Comparison of ENCODE assay signal across 14 cellular contexts in the genomic region with DNA sequence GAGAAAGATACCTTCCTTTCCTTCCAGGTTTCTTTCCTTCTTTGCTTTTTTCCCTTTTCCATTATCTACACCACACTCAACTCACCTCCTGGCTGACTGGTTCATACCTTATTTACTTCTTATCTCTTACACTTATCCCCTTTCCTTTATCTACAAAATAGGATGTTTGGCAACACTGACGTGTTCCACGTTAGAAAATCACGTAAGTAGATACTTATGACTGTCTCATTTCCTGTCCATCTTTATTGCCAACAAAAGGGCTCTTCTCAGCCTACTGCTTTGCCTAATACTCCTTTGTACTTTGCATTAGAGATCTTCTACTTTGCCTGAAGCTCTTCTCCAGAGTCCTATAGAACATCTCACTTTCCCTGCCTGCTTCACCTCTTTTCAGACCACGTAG. TPM values are rescaled to one million over a fixed set of nuclear protein-coding genes. Genes with fewer than 3 reads are reported as not detected.
DNase-seq lines count a peak whose midpoint lies in the region; ATAC-seq and TF ChIP-seq lines count a peak whose summit lies in the region.
"Had no signal": no experiment of that assay in that cellular context is flagged by ENCODE, and none has a peak within 500 bp of the region (broad histone marks: within the 10 kb centered on the region; RNA-seq: fewer than 3 reads in every experiment).

No MANE protein-coding gene starts in this region.

- H3K4me3 ChIP-seq in HEK293 (ENCODE audit: low read depth, low read length) = no peak overlapping the region
- H3K4me3 ChIP-seq: sigmoid colon, upper lobe of left lung had no signal

- no peak overlapping the region; the same call in 1 of the 2 replicates for H3K27ac ChIP-seq in HEK293 (ENCODE audit: extremely low read depth, low read depth, low read length)
- peak overlapping the region; percentile 16 for H3K27ac ChIP-seq in foreskin keratinocyte
- H3K27ac ChIP-seq: sigmoid colon, upper lobe of left lung had no signal

- no peaks in the 10 kb centered on the region for H3K9me3 ChIP-seq in HEK293 (ENCODE audit: control insufficient read depth, insufficient read depth, low read depth, low read length)
- H3K9me3 ChIP-seq: sigmoid colon, upper lobe of left lung had no signal

- POLR2A ChIA-PET in HEK293 (lab: Yijun Ruan, JAX) = interaction anchor here (2.4 kb wide), 1 partner anchor 25 kb away, joined by 10 read pairs; a partner anchor contains a TSS

- H3K27me3 ChIP-seq in foreskin keratinocyte = no peaks in the 10 kb centered on the region
- H3K27me3 ChIP-seq: sigmoid colon, upper lobe of left lung had no signal

- no peak for TF ChIP-seq CTCF in HEK293 (tag by site-specific recombination; IDR thresholded peaks at IDR 0.05)
- no peak for TF ChIP-seq CTCF in foreskin keratinocyte (conservative IDR thresholded peaks at IDR 0.05)

- DNase-seq in AG20443 (ENCODE audit: low spot score) = peak; percentile 42
- peak in 1 of 2 donors; percentile 64 for DNase-seq in foreskin keratinocyte
- no peak for DNase-seq in T-helper 9 cell
- no peak for DNase-seq in LoVo (ENCODE audit: low spot score)
- DNase-seq: activated CD4-positive, alpha-beta T cell treated with anti-CD3 and anti-CD28 coated beads for 48 hours; activated naive CD4-positive, alpha-beta T cell treated with Interleukin-2 at 50 U/mL for 16 hours; NCI-H2227 treated with DMSO at 0.1 percent for 48 hours; SHP77 treated with DMSO at 0.1 percent for 48 hours; sigmoid colon; upper lobe of left lung had no signal

- peaks cover 26% of the 10 kb centered on the region for H3K4me1 ChIP-seq in HEK293 (ENCODE audit: control insufficient read depth, insufficient read depth, low read length)
- peaks cover 10% of the 10 kb centered on the region for H3K4me1 ChIP-seq in foreskin keratinocyte

- H3K36me3 ChIP-seq in HEK293 (ENCODE audit: control insufficient read depth in 2 of 2, insufficient read depth in 1 of 2, low read length in 2 of 2) = no peaks in the 10 kb centered on the region

- CTCF ChIA-PET in HEK293 (lab: Yijun Ruan, JAX) = interaction anchor here (0.6 to 0.7 kb wide), 4 partner anchors 8 to 214 kb away, joined by 3 to 6 read pairs (median 3); no protein-coding TSS in a partner anchor

- ATAC-seq in SK-N-SH treated with all-trans-retinoic acid at 6 μM for 48 hours (peak; percentile 77), foreskin keratinocyte (peak; percentile 58), HG02763 (IDR thresholded peaks at IDR 0.05; ENCODE audit: unreplicated experiment) (no peak), HG03439 (IDR thresholded peaks at IDR 0.05; ENCODE audit: unreplicated experiment) (no peak)

TF ChIP-seq in HEK293, 187 proteins besides CTCF, POLR2A, EP300 and RAD21 (continues in another document):
- TF ChIP-seq OSR2 (tag by site-specific recombination; IDR thresholded peaks at IDR 0.05) = peak; percentile 74
- TF ChIP-seq ZNF626 (tag by site-specific recombination; IDR thresholded peaks at IDR 0.05) = no peak
- TF ChIP-seq, protein P1, sequence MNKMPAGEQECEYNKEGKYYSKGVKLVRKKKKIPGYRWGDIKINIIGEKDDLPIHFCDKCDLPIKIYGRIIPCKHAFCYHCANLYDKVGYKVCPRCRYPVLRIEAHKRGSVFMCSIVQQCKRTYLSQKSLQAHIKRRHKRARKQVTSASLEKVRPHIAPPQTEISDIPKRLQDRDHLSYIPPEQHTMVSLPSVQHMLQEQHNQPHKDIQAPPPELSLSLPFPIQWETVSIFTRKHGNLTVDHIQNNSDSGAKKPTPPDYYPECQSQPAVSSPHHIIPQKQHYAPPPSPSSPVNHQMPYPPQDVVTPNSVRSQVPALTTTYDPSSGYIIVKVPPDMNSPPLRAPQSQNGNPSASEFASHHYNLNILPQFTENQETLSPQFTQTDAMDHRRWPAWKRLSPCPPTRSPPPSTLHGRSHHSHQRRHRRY (tag by site-specific recombination; IDR thresholded peaks at IDR 0.05) = no peak
- no peak for TF ChIP-seq ZNF239 (tag by site-specific recombination; IDR thresholded peaks at IDR 0.05)
- TF ChIP-seq BCL11B (tag by site-specific recombination; IDR thresholded peaks at IDR 0.05; ENCODE audit: low read depth) = no peak
- TF ChIP-seq, protein P2, sequence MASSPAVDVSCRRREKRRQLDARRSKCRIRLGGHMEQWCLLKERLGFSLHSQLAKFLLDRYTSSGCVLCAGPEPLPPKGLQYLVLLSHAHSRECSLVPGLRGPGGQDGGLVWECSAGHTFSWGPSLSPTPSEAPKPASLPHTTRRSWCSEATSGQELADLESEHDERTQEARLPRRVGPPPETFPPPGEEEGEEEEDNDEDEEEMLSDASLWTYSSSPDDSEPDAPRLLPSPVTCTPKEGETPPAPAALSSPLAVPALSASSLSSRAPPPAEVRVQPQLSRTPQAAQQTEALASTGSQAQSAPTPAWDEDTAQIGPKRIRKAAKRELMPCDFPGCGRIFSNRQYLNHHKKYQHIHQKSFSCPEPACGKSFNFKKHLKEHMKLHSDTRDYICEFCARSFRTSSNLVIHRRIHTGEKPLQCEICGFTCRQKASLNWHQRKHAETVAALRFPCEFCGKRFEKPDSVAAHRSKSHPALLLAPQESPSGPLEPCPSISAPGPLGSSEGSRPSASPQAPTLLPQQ (tag by site-specific recombination; IDR thresholded peaks at IDR 0.05) = peak; percentile 65
- no peak for TF ChIP-seq ZNF677 (tag by site-specific recombination; IDR thresholded peaks at IDR 0.05)
- no peak for TF ChIP-seq ZNF114 (tag by site-specific recombination; IDR thresholded peaks at IDR 0.05)
- TF ChIP-seq ZNF555 (tag by site-specific recombination; conservative IDR thresholded peaks at IDR 0.05) = no peak
- no peak for TF ChIP-seq ZNF433 (tag by site-specific recombination; IDR thresholded peaks at IDR 0.05; ENCODE audit: low read depth)
- TF ChIP-seq ZNF510 (tag by site-specific recombination; IDR thresholded peaks at IDR 0.05; ENCODE audit: insufficient replicate concordance) = no peak
- TF ChIP-seq, protein P3, sequence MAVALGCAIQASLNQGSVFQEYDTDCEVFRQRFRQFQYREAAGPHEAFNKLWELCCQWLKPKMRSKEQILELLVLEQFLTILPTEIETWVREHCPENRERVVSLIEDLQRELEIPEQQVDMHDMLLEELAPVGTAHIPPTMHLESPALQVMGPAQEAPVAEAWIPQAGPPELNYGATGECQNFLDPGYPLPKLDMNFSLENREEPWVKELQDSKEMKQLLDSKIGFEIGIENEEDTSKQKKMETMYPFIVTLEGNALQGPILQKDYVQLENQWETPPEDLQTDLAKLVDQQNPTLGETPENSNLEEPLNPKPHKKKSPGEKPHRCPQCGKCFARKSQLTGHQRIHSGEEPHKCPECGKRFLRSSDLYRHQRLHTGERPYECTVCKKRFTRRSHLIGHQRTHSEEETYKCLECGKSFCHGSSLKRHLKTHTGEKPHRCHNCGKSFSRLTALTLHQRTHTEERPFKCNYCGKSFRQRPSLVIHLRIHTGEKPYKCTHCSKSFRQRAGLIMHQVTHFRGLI (tag by site-specific recombination; IDR thresholded peaks at IDR 0.05) = no peak

TF ChIP-seq in SK-N-SH treated with all-trans-retinoic acid at 6 μM for 48 hours, 23 proteins besides CTCF, POLR2A, EP300 and RAD21:
- TF ChIP-seq, protein P4, sequence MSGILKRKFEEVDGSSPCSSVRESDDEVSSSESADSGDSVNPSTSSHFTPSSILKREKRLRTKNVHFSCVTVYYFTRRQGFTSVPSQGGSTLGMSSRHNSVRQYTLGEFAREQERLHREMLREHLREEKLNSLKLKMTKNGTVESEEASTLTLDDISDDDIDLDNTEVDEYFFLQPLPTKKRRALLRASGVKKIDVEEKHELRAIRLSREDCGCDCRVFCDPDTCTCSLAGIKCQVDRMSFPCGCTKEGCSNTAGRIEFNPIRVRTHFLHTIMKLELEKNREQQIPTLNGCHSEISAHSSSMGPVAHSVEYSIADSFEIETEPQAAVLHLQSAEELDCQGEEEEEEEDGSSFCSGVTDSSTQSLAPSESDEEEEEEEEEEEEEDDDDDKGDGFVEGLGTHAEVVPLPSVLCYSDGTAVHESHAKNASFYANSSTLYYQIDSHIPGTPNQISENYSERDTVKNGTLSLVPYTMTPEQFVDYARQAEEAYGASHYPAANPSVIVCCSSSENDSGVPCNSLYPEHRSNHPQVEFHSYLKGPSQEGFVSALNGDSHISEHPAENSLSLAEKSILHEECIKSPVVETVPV (CRISPR knock-in tag; IDR thresholded peaks at IDR 0.05) = no peak
- TF ChIP-seq ZFP3 (CRISPR knock-in tag; IDR thresholded peaks at IDR 0.05) = 0 out of 2 replicates have a peak, but pooled peaks have one; percentile 18

RNA-seq across cellular contexts. Expression of a gene that starts 25.1 kb away (rescaled TPM):
- 6.2 and 6.3 TPM in 2 replicates for total RNA-seq in foreskin keratinocyte
- polyA plus RNA-seq in foreskin keratinocyte = 1.8 and 2.0 TPM in 2 replicates

Comparison
In these comparisons a context has a peak if more than half of its experiments do, and no peak if none do; other contexts are left out.
1. ATAC-seq: peak in SK-N-SH treated with all-trans-retinoic acid at 6 μM for 48 hours (single experiment) and foreskin keratinocyte (single experiment); none in HG02763 (single experiment) and HG03439 (single experiment).